21 cellular contexts compared by ENCODE assay signal in genomic region chr7:7175075-7175695, GRCh38. TPM values are rescaled to one million over a fixed set of nuclear protein-coding genes. Genes with fewer than 3 reads are reported as not detected.
DNase-seq lines count a peak whose midpoint lies in the region; ATAC-seq, FAIRE-seq and TF ChIP-seq lines count a peak whose summit lies in the region.
"Had no signal": no experiment of that assay in that cellular context is flagged by ENCODE, and none has a peak within 500 bp of the region (broad histone marks: within the 10 kb centered on the region; RNA-seq: fewer than 3 reads in every experiment).

No MANE protein-coding gene starts in this region.

- ATAC-seq in foreskin keratinocyte (no peak), gastroesophageal sphincter (no peak)
- ATAC-seq: upper lobe of right lung had no signal

- DNase-seq in NCI-H1105 treated with DMSO at 0.1 percent for 48 hours (lab: John Stamatoyannopoulos, UW), result peak; percentile 4
- no peak for DNase-seq in NCI-H1105 (lab: John Stamatoyannopoulos, UW)
- peak; percentile 39 for DNase-seq in astrocyte of the spinal cord (ENCODE audit: low read depth, low spot score)
- DNase-seq in foreskin keratinocyte, result peak; percentile 26 to 52
- DNase-seq in medulla oblongata (ENCODE audit: extremely low spot score), result no peak
- no peak for DNase-seq in GM19239 (ENCODE audit: insufficient read length, low spot score)
- DNase-seq: 8988T; activated CD4-positive, alpha-beta T cell treated with anti-CD3 and anti-CD28 coated beads, Interleukin-2, amount 50 U/mL, for 4 hours; activated CD8-positive, alpha-beta memory T cell treated with anti-CD3 and anti-CD28 coated beads, Interleukin-2, amount 50 U/mL, for 48 hours; brain microvascular endothelial cell; EL; H7; hippocampal formation; NCI-H1694 treated with DMSO at 0.1 percent for 48 hours; NCI-H2171 treated with DMSO at 0.1 percent for 48 hours; NCI-H526; nucleus accumbens; upper lobe of right lung had no signal

- H3K9me3 ChIP-seq in skeletal muscle satellite cell (replicated peaks; ENCODE audit: low read length) (peaks cover 21% of the 10 kb centered on the region), gastroesophageal sphincter (no peaks in the 10 kb centered on the region)
- H3K9me3 ChIP-seq: upper lobe of right lung had no signal

- peaks cover 44% of the 10 kb centered on the region for H3K4me1 ChIP-seq in foreskin keratinocyte
- peaks cover 34% of the 10 kb centered on the region for H3K4me1 ChIP-seq in skeletal muscle satellite cell (ENCODE audit: control insufficient read depth, insufficient read depth, low read length)
- H3K4me1 ChIP-seq in gastroesophageal sphincter, result no peaks in the 10 kb centered on the region

- H3K4me2 ChIP-seq in skeletal muscle satellite cell (ENCODE audit: low read length), result no peak overlapping the region
- H3K4me2 ChIP-seq: BLaER1 had no signal

- H3K36me3 ChIP-seq in skeletal muscle satellite cell (ENCODE audit: insufficient read depth, low read length), result peaks cover 8% of the 10 kb centered on the region
- no peaks in the 10 kb centered on the region for H3K36me3 ChIP-seq in gastroesophageal sphincter
- H3K36me3 ChIP-seq: brain microvascular endothelial cell, upper lobe of right lung had no signal

- WGBS in gastroesophageal sphincter (ENCODE audit: low coverage in 1 of 2), 2 donors, result 39 to 100% methylated on average over 1 to 2 of the region's 2 CpGs

- H3K27me3 ChIP-seq in foreskin keratinocyte (no peaks in the 10 kb centered on the region), skeletal muscle satellite cell (ENCODE audit: control insufficient read depth, insufficient read depth, low read length) (no peaks in the 10 kb centered on the region), gastroesophageal sphincter (no peaks in the 10 kb centered on the region)
- H3K27me3 ChIP-seq: BLaER1, brain microvascular endothelial cell, upper lobe of right lung had no signal

- no peak for TF ChIP-seq EP300 in gastroesophageal sphincter (IDR thresholded peaks at IDR 0.05)

- TF ChIP-seq CTCF in astrocyte of the spinal cord (IDR thresholded peaks at IDR 0.05; ENCODE audit: low read depth, low read length) (no peak), foreskin keratinocyte (conservative IDR thresholded peaks at IDR 0.05) (no peak), gastroesophageal sphincter (IDR thresholded peaks at IDR 0.05) (no peak)

- H3K4me3 ChIP-seq in astrocyte of the spinal cord (ENCODE audit: low read depth, low read length) (no peak overlapping the region), skeletal muscle satellite cell (ENCODE audit: low read length) (no peak overlapping the region), gastroesophageal sphincter (no peak overlapping the region)
- H3K4me3 ChIP-seq: BLaER1, upper lobe of right lung had no signal

- in situ Hi-C loops in astrocyte of the spinal cord (cut with HindIII; ENCODE audit: low sequenced_read_pairs), result no loop called here

- no peak for TF ChIP-seq POLR2A in gastroesophageal sphincter (IDR thresholded peaks at IDR 0.05)

- peak overlapping the region; percentile 55 for H3K9ac ChIP-seq in skeletal muscle satellite cell (ENCODE audit: low read depth, low read length)
- H3K9ac ChIP-seq: BLaER1 had no signal

- H3K27ac ChIP-seq in foreskin keratinocyte (peak overlapping the region; percentile 10), gastroesophageal sphincter (no peak overlapping the region)
- H3K27ac ChIP-seq: BLaER1, upper lobe of right lung had no signal

- FAIRE-seq in GM19239 (lab: Jason Lieb, UNC), result no peak

RNA-seq across cellular contexts. Expression of gene C1GALT1, which starts 7.2 kb away (rescaled TPM):
- total RNA-seq in foreskin keratinocyte (28.3 and 30.1 TPM in 2 replicates), gastroesophageal sphincter (10 to 100 TPM; 11.7 to 34.6 (median 12.7) TPM)
- polyA plus RNA-seq in foreskin keratinocyte, result 8.3 and 10.8 TPM in 2 replicates
- total RNA-seq in skeletal muscle satellite cell (2012; rRNA removed), result 71.6 and 93.3 TPM in 2 replicates

Comparison
In these comparisons a context has a peak if more than half of its experiments do, and no peak if none do; other contexts are left out.
1. DNase-seq: peak in NCI-H1105 treated with DMSO at 0.1 percent for 48 hours (single experiment), astrocyte of the spinal cord (single experiment) and foreskin keratinocyte (2 of 2); none in NCI-H1105 (single experiment), medulla oblongata (single experiment) and GM19239 (single experiment).